Comparison of ENCODE assay signal across 8 cellular contexts in the genomic region with DNA sequence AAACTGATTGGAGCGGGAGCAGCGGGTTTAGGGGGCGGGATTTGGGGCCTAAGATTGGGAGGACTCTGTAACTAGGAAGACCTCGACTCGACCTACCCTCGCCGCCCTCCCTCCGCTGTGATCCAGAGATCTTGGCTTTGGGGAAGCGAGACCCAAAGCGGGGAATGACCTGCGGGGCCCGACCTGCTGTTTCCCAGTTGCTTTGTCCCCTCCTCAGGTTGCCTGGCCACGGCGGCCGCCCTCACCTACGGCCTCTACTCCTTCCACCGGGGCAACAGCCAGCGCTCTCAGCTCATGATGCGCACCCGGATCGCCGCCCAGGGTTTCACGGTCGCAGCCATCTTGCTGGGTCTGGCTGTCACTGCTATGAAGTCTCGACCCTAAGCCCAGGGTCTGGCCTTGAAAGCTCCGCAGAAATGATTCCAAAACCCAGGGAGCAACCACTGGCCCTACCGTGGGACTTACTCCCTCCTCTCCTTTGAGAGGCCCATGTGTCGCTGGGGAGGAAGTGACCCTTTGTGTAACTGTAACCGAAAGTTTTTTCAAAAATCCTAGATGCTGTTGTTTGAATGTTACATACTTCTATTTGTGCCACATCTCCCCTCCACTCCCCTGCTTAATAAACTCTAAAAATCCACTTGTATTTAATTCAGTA. TPM values are rescaled to one million over a fixed set of nuclear protein-coding genes. Genes with fewer than 3 reads are reported as not detected.
DNase-seq lines count a peak whose midpoint lies in the region; ATAC-seq, FAIRE-seq and TF ChIP-seq lines count a peak whose summit lies in the region.

No MANE protein-coding gene starts in this region.

- peak overlapping the region; percentile 87 for H3K27ac ChIP-seq in HUES64 (ENCODE audit: low read depth, low read length)
- peak overlapping the region; percentile 92 for H3K27ac ChIP-seq in ascending aorta
- H3K27ac ChIP-seq in kidney (ENCODE audit: low read depth in 2 of 2, low read length in 2 of 2), result peak overlapping the region; percentile 99 to 100
- peak overlapping the region; percentile 94 for H3K27ac ChIP-seq in subcutaneous abdominal adipose tissue (ENCODE audit: low read depth, low read length)

- WGBS in HUES64, result under 1% methylated on average over 28 of the region's 29 CpGs

- DNase-seq in ascending aorta (ENCODE audit: low spot score in 2 of 2), result no peak
- DNase-seq in kidney, result no peak
- no peak for DNase-seq in stimulated activated CD4-positive, alpha-beta T cell treated with anti-CD3 and anti-CD28 coated beads, Interleukin-15, amount 100 ng/mL, for 24 hours

- TF ChIP-seq CTCF in ascending aorta (IDR thresholded peaks at IDR 0.05) (no peak), kidney (IDR thresholded peaks at IDR 0.05; ENCODE audit: borderline replicate concordance, extremely low read depth, insufficient read depth) (no peak)

- H3K36me3 ChIP-seq in ES-I3 (ENCODE audit: insufficient read depth, low read length) (peaks cover 7% of the 10 kb centered on the region), HUES64 (ENCODE audit: insufficient read depth, low read length) (peaks cover 39% of the 10 kb centered on the region), ascending aorta (peaks cover 20 to 51% of the 10 kb centered on the region in 2 donors), kidney (ENCODE audit: control insufficient read depth in 1 of 2, insufficient read depth in 2 of 2, low read length in 2 of 2) (peaks cover 12 to 43% of the 10 kb centered on the region in 2 donors), subcutaneous abdominal adipose tissue (ENCODE audit: control insufficient read depth in 5 of 5, insufficient read depth in 5 of 5, low read length in 5 of 5) (peaks cover 2 to 51% (median 45%) of the 10 kb centered on the region in 5 donors)

- H3K4me1 ChIP-seq in ES-I3 (ENCODE audit: insufficient read depth, low read length) (no peaks in the 10 kb centered on the region), HUES64 (ENCODE audit: insufficient read depth, low read length) (peaks cover 7% of the 10 kb centered on the region), ascending aorta (peaks cover 6 to 16% of the 10 kb centered on the region in 2 donors), kidney (ENCODE audit: control insufficient read depth in 1 of 2, insufficient read depth in 1 of 2, low read depth in 1 of 2, low read length in 2 of 2) (peaks cover 6 to 8% of the 10 kb centered on the region in 2 donors), subcutaneous abdominal adipose tissue (ENCODE audit: control insufficient read depth in 5 of 5, insufficient read depth in 5 of 5, low read length in 5 of 5) (peaks cover 1 to 27% (median 21%) of the 10 kb centered on the region in 5 donors)

- intact Hi-C loops in ascending aorta (cut with DNase I), result loop anchor here (1.0 to 10.0 kb wide), 4 partner anchors 27 to 616 kb away; a partner anchor contains a TSS
- intact Hi-C loops in kidney (cut with DNase I), result no loop called here

- H3K9me3 ChIP-seq in ES-I3 (ENCODE audit: control insufficient read depth, insufficient read depth, low read length), result no peaks in the 10 kb centered on the region
- no peaks in the 10 kb centered on the region for H3K9me3 ChIP-seq in HUES64 (ENCODE audit: insufficient read depth, low read depth, low read length)
- no peaks in the 10 kb centered on the region for H3K9me3 ChIP-seq in ascending aorta
- no peaks in the 10 kb centered on the region for H3K9me3 ChIP-seq in kidney (ENCODE audit: control insufficient read depth in 1 of 2, low read length in 2 of 2)
- H3K9me3 ChIP-seq in subcutaneous abdominal adipose tissue (ENCODE audit: control insufficient read depth in 5 of 5, low read length in 5 of 5), result no peaks in the 10 kb centered on the region

- ATAC-seq in GM21390 (IDR thresholded peaks at IDR 0.05; ENCODE audit: unreplicated experiment) (peak; percentile 22), HG03095 (IDR thresholded peaks at IDR 0.05; ENCODE audit: unreplicated experiment) (no peak)

- FAIRE-seq in kidney (lab: Jason Lieb, UNC), result no peak

- peak overlapping the region; percentile 90 for H3K4me3 ChIP-seq in HUES64 (ENCODE audit: low read length)
- H3K4me3 ChIP-seq in ascending aorta, result peak overlapping the region; percentile 67
- H3K4me3 ChIP-seq in kidney (ENCODE audit: low read length in 2 of 2), result peak overlapping the region; percentile 73 to 97
- H3K4me3 ChIP-seq in subcutaneous abdominal adipose tissue (ENCODE audit: low read depth in 1 of 5, low read length in 5 of 5), result peak overlapping the region; percentile 84 to 96 (median 93)

- H3K9ac ChIP-seq in ES-I3 (ENCODE audit: low read depth, low read length), result peak overlapping the region; percentile 89
- H3K9ac ChIP-seq in HUES64 (ENCODE audit: low read depth, low read length), result peak overlapping the region; percentile 98
- peak overlapping the region; percentile 30 to 96 for H3K9ac ChIP-seq in kidney (ENCODE audit: low read length in 2 of 2)
- H3K9ac ChIP-seq in subcutaneous abdominal adipose tissue (ENCODE audit: low read length in 5 of 5), result peak overlapping the region; percentile 63 to 89 (median 80)

- H3K27me3 ChIP-seq in HUES64 (ENCODE audit: insufficient read depth, low read length) (no peaks in the 10 kb centered on the region), ascending aorta (no peaks in the 10 kb centered on the region), subcutaneous abdominal adipose tissue (ENCODE audit: control insufficient read depth in 5 of 5, insufficient read depth in 4 of 5, low read length in 5 of 5) (no peaks in the 10 kb centered on the region)

RNA-seq across cellular contexts. Expression of a gene that starts 0.7 kb away (rescaled TPM):
- polyA plus RNA-seq in HUES64 (2013, experiment 1 of 2), result 104 TPM
- 123 TPM for polyA plus RNA-seq in HUES64 (2013, experiment 2 of 2)
- total RNA-seq in ascending aorta (36.7 TPM), kidney (105 TPM)
- polyA plus RNA-seq in kidney (ENCODE audit: insufficient read depth, low read depth, low replicate concordance), result 344 TPM

RNA-seq across cellular contexts. Expression of a gene that starts 0.8 kb away (rescaled TPM):
- 64.0 TPM for polyA plus RNA-seq in HUES64 (2013, experiment 1 of 2)
- 47.9 TPM for polyA plus RNA-seq in HUES64 (2013, experiment 2 of 2)
- total RNA-seq in ascending aorta (not detected), kidney (18.1 TPM)
- 32.1 TPM for polyA plus RNA-seq in kidney (ENCODE audit: insufficient read depth, low read depth, low replicate concordance)

RNA-seq across cellular contexts. Expression of a gene that starts 24.0 kb away (rescaled TPM):
- 3.7 TPM for polyA plus RNA-seq in HUES64 (2013, experiment 1 of 2)
- polyA plus RNA-seq in HUES64 (2013, experiment 2 of 2), result 4.2 TPM
- 2.7 TPM for total RNA-seq in ascending aorta
- 6.2 TPM for total RNA-seq in kidney
- polyA plus RNA-seq in kidney (ENCODE audit: insufficient read depth, low read depth, low replicate concordance), result 2.9 TPM

RNA-seq across cellular contexts. Expression of a gene that starts 27.1 kb away (rescaled TPM):
- polyA plus RNA-seq in HUES64 (2013, experiment 1 of 2), result 20.1 TPM
- 19.5 TPM for polyA plus RNA-seq in HUES64 (2013, experiment 2 of 2)
- total RNA-seq in ascending aorta (189 TPM), kidney (76.3 TPM)
- 151 TPM for polyA plus RNA-seq in kidney (ENCODE audit: insufficient read depth, low read depth, low replicate concordance)

RNA-seq across cellular contexts. Expression of a gene that starts 27.7 kb away (rescaled TPM):
- 69.5 TPM for polyA plus RNA-seq in HUES64 (2013, experiment 1 of 2)
- 83.1 TPM for polyA plus RNA-seq in HUES64 (2013, experiment 2 of 2)
- total RNA-seq in ascending aorta (56.2 TPM), kidney (109 TPM)
- polyA plus RNA-seq in kidney (ENCODE audit: insufficient read depth, low read depth, low replicate concordance), result 208 TPM

Comparison
In these comparisons a context has a peak if more than half of its experiments do, and no peak if none do; other contexts are left out.
1. RNA of a gene that starts 0.8 kb away (total RNA-seq): 18.1 TPM in kidney (single experiment); not detected in ascending aorta (single experiment); every median in the first group is over 10 times any median in the second.
2. Peak in every context shown above with its lines, with median percentiles within 50 percentile points of each other: H3K9ac ChIP-seq, H3K27ac ChIP-seq and H3K4me3 ChIP-seq.